Comparison of ENCODE assay signal across 11 cellular contexts in the genomic region with DNA sequence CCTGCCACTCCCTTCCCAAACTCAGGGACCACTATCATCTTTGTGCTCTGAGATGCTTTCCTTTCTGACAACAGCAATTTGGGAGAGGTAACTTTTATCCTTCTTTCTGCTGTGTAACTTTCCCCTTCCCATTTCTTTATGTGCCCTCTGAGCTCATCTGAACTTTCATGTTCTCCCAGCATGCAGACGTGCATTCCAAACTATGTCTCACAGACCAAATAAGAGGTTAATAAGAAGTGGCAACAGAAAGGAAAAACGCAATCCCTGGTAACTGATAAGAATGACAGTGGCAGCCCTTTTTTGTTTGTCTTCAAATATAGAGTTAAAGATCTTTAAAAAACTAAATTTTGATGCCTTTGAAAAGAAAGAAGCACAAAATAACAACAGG.
DNase-seq lines count a peak whose midpoint lies in the region; ATAC-seq and TF ChIP-seq lines count a peak whose summit lies in the region.
"Had no signal": no experiment of that assay in that cellular context is flagged by ENCODE, and none has a peak within 500 bp of the region (broad histone marks: within the 10 kb centered on the region; RNA-seq: fewer than 3 reads in every experiment).

No MANE protein-coding gene starts in this region.

- H3K4me3 Mint-ChIP-seq in memory B cell = no peak overlapping the region

- H3K27ac ChIP-seq in left ventricle myocardium inferior (replicated peaks) (peak overlapping the region; percentile 96), vagina (peak overlapping the region; percentile 50)

- H3K9me3 ChIP-seq in left ventricle myocardium inferior (replicated peaks) (no peaks in the 10 kb centered on the region), vagina (no peaks in the 10 kb centered on the region)

- H3K4me3 ChIP-seq in left ventricle myocardium inferior = no peak overlapping the region
- H3K4me3 ChIP-seq in astrocyte of the cerebellum (ENCODE audit: low read depth, low read length) = no peak overlapping the region
- H3K4me3 ChIP-seq in vagina = no peak overlapping the region

- ATAC-seq in Right ventricle myocardium inferior (no peak), memory B cell (ENCODE audit: low read depth) (no peak), GM21737 (IDR thresholded peaks at IDR 0.05; ENCODE audit: unreplicated experiment) (no peak)

- H3K27me3 ChIP-seq in left ventricle myocardium inferior (ENCODE audit: low read depth) (no peaks in the 10 kb centered on the region), vagina (no peaks in the 10 kb centered on the region)

- TF ChIP-seq POLR2A in vagina (IDR thresholded peaks at IDR 0.05) = no peak

- peak overlapping the region; percentile 95 for H3K27ac Mint-ChIP-seq in memory B cell

- in situ Hi-C loops in astrocyte of the cerebellum (cut with HindIII; ENCODE audit: low sequenced_read_pairs) = no loop called here

- H3K36me3 Mint-ChIP-seq in memory B cell = peaks cover 53% of the 10 kb centered on the region

- TF ChIP-seq CTCF in left ventricle myocardium inferior (IDR thresholded peaks at IDR 0.05; ENCODE audit: borderline replicate concordance) = no peak
- TF ChIP-seq CTCF in astrocyte of the cerebellum (IDR thresholded peaks at IDR 0.05; ENCODE audit: low read depth, low read length, missing control alignments) = no peak
- TF ChIP-seq CTCF in vagina (IDR thresholded peaks at IDR 0.05) = no peak

- DNase-seq in left ventricle myocardium inferior (no peak), Right ventricle myocardium inferior (ENCODE audit: missing footprints) (no peak), astrocyte of the cerebellum (ENCODE audit: low read depth) (peak; percentile 61), memory B cell (ENCODE audit: low spot score in 2 of 2) (no peak), vagina (ENCODE audit: extremely low spot score in 2 of 2) (no peak), DMS114 treated with DMSO at 0.1 percent for 48 hours (lab: John Stamatoyannopoulos, UW; ENCODE audit: unreplicated experiment) (no peak), DMS153 treated with DMSO at 0.1 percent for 48 hours (lab: John Stamatoyannopoulos, UW; ENCODE audit: unreplicated experiment) (no peak)
- DNase-seq: effector CD8-positive, alpha-beta T cell; NCI-H226 had no signal

- peaks cover 98% of the 10 kb centered on the region for H3K4me1 ChIP-seq in left ventricle myocardium inferior
- peaks cover 85% of the 10 kb centered on the region for H3K4me1 ChIP-seq in vagina

- H3K9me3 Mint-ChIP-seq in memory B cell = no peaks in the 10 kb centered on the region
- H3K9me3 Mint-ChIP-seq: neural crest cell had no signal

- peaks cover 31% of the 10 kb centered on the region for H3K36me3 ChIP-seq in left ventricle myocardium inferior
- H3K36me3 ChIP-seq in vagina = peaks cover 0 to 13% of the 10 kb centered on the region in 2 donors

- intact Hi-C loops in left ventricle myocardium inferior (cut with micrococcal nuclease) = no loop called here
- intact Hi-C loops in Right ventricle myocardium inferior (cut with DNase I) = no loop called here
- intact Hi-C loops in vagina (cut with DNase I) = no loop called here

- H3K27me3 Mint-ChIP-seq in memory B cell = no peaks in the 10 kb centered on the region

- H3K4me1 Mint-ChIP-seq in memory B cell = peaks cover 67% of the 10 kb centered on the region
